ENCODE assay signal across 26 cellular contexts in genomic region chr12:10249690-10250455, GRCh38. TPM values are rescaled to one million over a fixed set of nuclear protein-coding genes. Genes with fewer than 3 reads are reported as not detected.
DNase-seq lines count a peak whose midpoint lies in the region; ATAC-seq, FAIRE-seq and TF ChIP-seq lines count a peak whose summit lies in the region.
"Had no signal": no experiment of that assay in that cellular context is flagged by ENCODE, and none has a peak within 500 bp of the region (broad histone marks: within the 10 kb centered on the region; RNA-seq: fewer than 3 reads in every experiment).

No MANE protein-coding gene starts in this region.

- no peaks in the 10 kb centered on the region for H3F3A ChIP-seq in OCI-LY1 (ENCODE audit: insufficient read depth, low read length)

- SMC1A ChIA-PET in GM12878 (lab: Charles Lee; ENCODE audit: uncharacterized antibody, unreplicated experiment) = interaction anchor here (0.7 kb wide), 1 partner anchor 13 kb away, joined by 4 read pairs; no protein-coding TSS in a partner anchor

- H3K4me3 ChIP-seq in OCI-LY1 (ENCODE audit: low read depth, low read length, poor library complexity, severe bottlenecking) (no peak overlapping the region), GM12878 (no peak overlapping the region)
- H3K4me3 ChIP-seq: uterus had no signal

- peak overlapping the region; percentile 99 for H3K27ac ChIP-seq in OCI-LY1 (ENCODE audit: low read depth, low read length, poor library complexity, severe bottlenecking)
- no peak overlapping the region for H3K27ac ChIP-seq in GM12878 (ENCODE audit: control insufficient read depth, insufficient read depth)
- H3K27ac ChIP-seq: uterus had no signal

- peak; percentile 22; the same call in 1 of the 2 replicates for TF ChIP-seq RAD21 in GM12878 (IDR thresholded peaks at IDR 0.05; ENCODE audit: insufficient read depth, low read depth, low read length)

- H3K4me1 Mint-ChIP-seq in activated T-cell treated with anti-CD3 and anti-CD28 coated beads, Interleukin-2, amount 50 U/mL, for 4 hours (ENCODE audit: low read depth) = peaks cover 7% of the 10 kb centered on the region
- peaks cover 28% of the 10 kb centered on the region for H3K4me1 Mint-ChIP-seq in stimulated activated effector memory CD8-positive, alpha-beta T cell treated with anti-CD3 and anti-CD28 coated beads, Interleukin-12 subunit alpha, Interleukin-12 subunit beta, amount 100 ng/mL, for 72 hours

- H3K4me3 Mint-ChIP-seq in activated T-cell treated with anti-CD3 and anti-CD28 coated beads, Interleukin-2, amount 50 U/mL, for 4 hours = no peak overlapping the region
- peak overlapping the region; percentile 58 for H3K4me3 Mint-ChIP-seq in stimulated activated effector memory CD8-positive, alpha-beta T cell treated with anti-CD3 and anti-CD28 coated beads, Interleukin-12 subunit alpha, Interleukin-12 subunit beta, amount 100 ng/mL, for 72 hours
- H3K4me3 Mint-ChIP-seq: activated CD4-positive, alpha-beta memory T cell treated with anti-CD3 and anti-CD28 coated beads, Interleukin-2, amount 10 ng/mL, durations not matched to agents 7 days and 5 days; IgD-negative memory B cell; naive B cell had no signal

- intact Hi-C loops in GM12878 (cut with micrococcal nuclease; ENCODE audit: unreplicated experiment) = no loop called here

- H3K27me3 ChIP-seq in OCI-LY1 (ENCODE audit: insufficient read depth, low read length) = no peaks in the 10 kb centered on the region
- no peaks in the 10 kb centered on the region for H3K27me3 ChIP-seq in GM12878 (replicated peaks in 1 of 2; ENCODE audit: control insufficient read depth in 2 of 2, insufficient read depth in 2 of 2, low read length in 1 of 2)
- H3K27me3 ChIP-seq: uterus had no signal

- H3K9me2 ChIP-seq in OCI-LY1 (ENCODE audit: low read depth, low read length) = no peaks in the 10 kb centered on the region

- DNase-seq in activated T-cell treated with anti-CD3 and anti-CD28 coated beads, Interleukin-2, amount 50 U/mL, for 4 hours = no peak
- DNase-seq in activated T-cell treated with anti-CD3 and anti-CD28 coated beads for 4 hours (no peak), GM12878 (ENCODE audit: low read depth, low spot score) (no peak), GF-D8 (lab: John Stamatoyannopoulos, UW) (no peak)
- DNase-seq in stimulated activated effector memory CD8-positive, alpha-beta T cell treated with anti-CD3 and anti-CD28 coated beads, Interleukin-12 subunit alpha, Interleukin-12 subunit beta, amount 100 ng/mL, for 72 hours (ENCODE audit: low spot score in 2 of 2) = peak in 1 of 2 donors; percentile 68
- no peak for DNase-seq in activated naive CD4-positive, alpha-beta T cell (lab: John Stamatoyannopoulos, UW)
- DNase-seq: activated CD4-positive, alpha-beta memory T cell treated with anti-CD3 and anti-CD28 coated beads, Interleukin-2, amount 10 ng/mL, durations not matched to agents 7 days and 5 days; amygdala; C1 segment of cervical spinal cord; cortex of kidney; left cardiac atrium; mesenchymal stem cell; naive B cell; NCI-H1436; NCI-H524; RPMI8226; stimulated activated CD4-positive, alpha-beta T cell treated with anti-CD3 and anti-CD28 coated beads, Interleukin-12 subunit alpha, Interleukin-12 subunit beta, amount 100 ng/mL, for 4 hours; uterus had no signal

- H3K9me3 Mint-ChIP-seq in activated T-cell treated with anti-CD3 and anti-CD28 coated beads, Interleukin-2, amount 50 U/mL, for 4 hours = no peaks in the 10 kb centered on the region
- H3K9me3 Mint-ChIP-seq in stimulated activated effector memory CD8-positive, alpha-beta T cell treated with anti-CD3 and anti-CD28 coated beads, Interleukin-12 subunit alpha, Interleukin-12 subunit beta, amount 100 ng/mL, for 72 hours = no peaks in the 10 kb centered on the region
- H3K9me3 Mint-ChIP-seq: activated CD4-positive, alpha-beta memory T cell treated with anti-CD3 and anti-CD28 coated beads, Interleukin-2, amount 10 ng/mL, durations not matched to agents 7 days and 5 days; IgD-negative memory B cell had no signal

- BruUV-seq in GM12878 (replicated peaks; lab: Mats Ljungman, UMichigan) = no TSS peak

- H2AFZ ChIP-seq in OCI-LY1 (ENCODE audit: low read length) (no peak overlapping the region), GM12878 (ENCODE audit: control insufficient read depth, low read depth, low read length) (no peak overlapping the region)

- H4K20me1 ChIP-seq in OCI-LY1 (ENCODE audit: insufficient read depth, low read length) = no peaks in the 10 kb centered on the region
- H4K20me1 ChIP-seq in GM12878 (ENCODE audit: control insufficient read depth, insufficient read depth) = no peaks in the 10 kb centered on the region

- peaks cover 8% of the 10 kb centered on the region for H3K27me3 Mint-ChIP-seq in activated T-cell treated with anti-CD3 and anti-CD28 coated beads, Interleukin-2, amount 50 U/mL, for 4 hours (ENCODE audit: low read depth)

- CTCF ChIA-PET in GM12878 (lab: Yijun Ruan, JAX) = interaction anchor here (0.6 to 1.5 kb wide), 2 partner anchors 12 to 14 kb away, joined by 3 read pairs; no protein-coding TSS in a partner anchor

- FAIRE-seq in GM12878 (lab: Jason Lieb, UNC) = no peak
- FAIRE-seq: endometrium, GM18507, H54 had no signal

- in situ Hi-C loops in GM12878 (cut with MboI) = no loop called here

- H3K36me3 Mint-ChIP-seq in activated T-cell treated with anti-CD3 and anti-CD28 coated beads, Interleukin-2, amount 50 U/mL, for 4 hours (ENCODE audit: insufficient read depth) = no peaks in the 10 kb centered on the region
- peaks cover 13% of the 10 kb centered on the region for H3K36me3 Mint-ChIP-seq in stimulated activated effector memory CD8-positive, alpha-beta T cell treated with anti-CD3 and anti-CD28 coated beads, Interleukin-12 subunit alpha, Interleukin-12 subunit beta, amount 100 ng/mL, for 72 hours
- H3K36me3 Mint-ChIP-seq: IgD-negative memory B cell, naive B cell had no signal

- RAD21 ChIA-PET in GM12878 (lab: Charles Lee; ENCODE audit: unreplicated experiment) = no interaction called here

- peaks cover 72% of the 10 kb centered on the region for H3K4me1 ChIP-seq in OCI-LY1 (ENCODE audit: insufficient read depth, low read length, severe bottlenecking)
- H3K4me1 ChIP-seq in GM12878 (ENCODE audit: control insufficient read depth, insufficient read depth, low read length) = peaks cover 3% of the 10 kb centered on the region
- H3K4me1 ChIP-seq: uterus had no signal

- POLR2A ChIA-PET in GM12878 (lab: Charles Lee) = no interaction called here

- peak; percentile 57 to 72 for ATAC-seq in activated T-cell treated with anti-CD3 and anti-CD28 coated beads, Interleukin-2, amount 50 U/mL, for 4 hours
- ATAC-seq in GM12878 (no peak; the same call in 2 of the 3 replicates), esophagus mucosa (no peak)
- peak; percentile 90 for ATAC-seq in stimulated activated effector memory CD8-positive, alpha-beta T cell treated with anti-CD3 and anti-CD28 coated beads, Interleukin-12 subunit alpha, Interleukin-12 subunit beta, amount 100 ng/mL, for 72 hours
- ATAC-seq: left cardiac atrium, SK-N-SH treated with all-trans-retinoic acid at 6 μM for 48 hours had no signal

- no peak for TF ChIP-seq EP300 in GM12878 (IDR thresholded peaks at IDR 0.05; ENCODE audit: borderline replicate concordance in 1 of 2, control insufficient read depth in 1 of 2, low read depth in 2 of 2, low read length in 2 of 2)

- TF ChIP-seq CTCF in OCI-LY1 (IDR thresholded peaks at IDR 0.05; ENCODE audit: low read length) (no peak), GM12878 (IDR thresholded peaks at IDR 0.05 in 2 of 3, conservative IDR thresholded peaks at IDR 0.05 in 1 of 3; ENCODE audit: control insufficient read depth in 2 of 3, extremely low read depth in 1 of 3, insufficient read depth in 1 of 3, low read depth in 3 of 3, low read length in 3 of 3) (no peak)

- H3K36me3 ChIP-seq in OCI-LY1 (ENCODE audit: insufficient read depth, low read length) (no peaks in the 10 kb centered on the region), GM12878 (ENCODE audit: control insufficient read depth in 2 of 2, insufficient read depth in 2 of 2, low read length in 1 of 2) (no peaks in the 10 kb centered on the region)
- H3K36me3 ChIP-seq: uterus had no signal

- H3K79me2 ChIP-seq in OCI-LY1 (ENCODE audit: insufficient read depth, low read length) = no peaks in the 10 kb centered on the region
- H3K79me2 ChIP-seq in GM12878 (ENCODE audit: control insufficient read depth, insufficient read depth, low read length) = no peaks in the 10 kb centered on the region

- 19% methylated on average over 8 of the region's 8 CpGs for WGBS in GM12878 (ENCODE audit: insufficient coverage, insufficient replicate concordance, low lambda C conversion rate, missing lambda C conversion rate)

- H3K9me3 ChIP-seq in OCI-LY1 (ENCODE audit: low read length) = 0 out of 2 replicates have a peak, but pooled peaks cover 4% of the 10 kb centered on the region
- H3K9me3 ChIP-seq in GM12878 (replicated peaks; ENCODE audit: control insufficient read depth, insufficient read depth, low read length) = no peaks in the 10 kb centered on the region; the same call in 2 of the 3 replicates
- H3K9me3 ChIP-seq: uterus had no signal

- no peak for TF ChIP-seq POLR2A in GM12878 (IDR thresholded peaks at IDR 0.05; ENCODE audit: low read depth, low read length)

- H3K4me2 ChIP-seq in OCI-LY1 (ENCODE audit: low read length) = peak overlapping the region; percentile 9; the same call in 1 of the 2 replicates
- H3K4me2 ChIP-seq in GM12878 (ENCODE audit: control insufficient read depth, insufficient read depth) = no peak overlapping the region

- H3K9ac ChIP-seq in OCI-LY1 (ENCODE audit: low read length) (no peak overlapping the region), GM12878 (ENCODE audit: control insufficient read depth, insufficient read depth, low read length) (no peak overlapping the region)

- peak overlapping the region; percentile 90 for H3K27ac Mint-ChIP-seq in stimulated activated effector memory CD8-positive, alpha-beta T cell treated with anti-CD3 and anti-CD28 coated beads, Interleukin-12 subunit alpha, Interleukin-12 subunit beta, amount 100 ng/mL, for 72 hours
- H3K27ac Mint-ChIP-seq: activated CD4-positive, alpha-beta memory T cell treated with anti-CD3 and anti-CD28 coated beads, Interleukin-2, amount 10 ng/mL, durations not matched to agents 7 days and 5 days; IgD-negative memory B cell; naive B cell had no signal

RNA-seq across cellular contexts. Expression of gene GABARAPL1, which starts 37.2 kb away (rescaled TPM):
- 10 to 100 TPM in 1 of 3 donors, 1 to 10 TPM in 2; 6.3 to 10.4 (median 9.3) TPM for total RNA-seq in activated T-cell treated with anti-CD3 and anti-CD28 coated beads, Interleukin-2, amount 50 U/mL, for 4 hours
- 4.4 and 6.0 TPM in 2 replicates for total RNA-seq in GM12878 (2013; cell fraction: nucleolus; rRNA removed)
- 2.1 and 3.2 TPM in 2 replicates for total RNA-seq in GM12878 (2014; rRNA removed)
- total RNA-seq in GM12878 (2014; rRNA removed; fragmentation: Illumina TruSeq; extraction: Trizol) = 2.0 and 2.4 TPM in 2 replicates
- total RNA-seq in GM12878 (2021) = 2.7 and 3.6 TPM in 2 replicates
- 7.2 TPM for polyA plus RNA-seq in GM12878 (2011; ENCODE audit: low read depth)
- 0.71 and 0.99 TPM in 2 replicates for polyA plus RNA-seq in GM12878 (2011; rRNA removed)
- polyA plus RNA-seq in GM12878 (2011; cell fraction: cytosol; rRNA removed) = 0.28 and 0.69 TPM in 2 replicates
- 0.86 and 0.99 TPM in 2 replicates for polyA plus RNA-seq in GM12878 (2011; cell fraction: nucleus; rRNA removed)
- 7.8 and 9.0 TPM in 2 replicates for polyA plus RNA-seq in GM12878 (2012)
- 3.1 and 11.1 TPM in 2 replicates for polyA plus RNA-seq in GM12878 (2014; fragmentation: Illumina TruSeq; extraction: Trizol)
- under 1 TPM; 0.55 to 0.71 TPM for polyA plus RNA-seq in GM12878 (2014; fragmentation: Nextera tagmentation; extraction: Ambion mirVana)
- 3.7 and 4.8 TPM in 2 replicates for polyA plus RNA-seq in GM12878 (2014; rRNA removed)
- under 1 TPM; 0.42 to 0.75 TPM for polyA plus RNA-seq in GM12878 (2016; fragmentation: Nextera tagmentation; extraction: Ambion mirVana)
- polyA minus RNA-seq in GM12878 (2011; rRNA and poly(A)+ RNA removed) = 0.29 and 0.67 TPM in 2 replicates
- polyA minus RNA-seq in GM12878 (2011; cell fraction: cytosol; rRNA and poly(A)+ RNA removed) = 3.2 and 4.9 TPM in 2 replicates
- polyA minus RNA-seq in GM12878 (2011; cell fraction: nucleus; rRNA and poly(A)+ RNA removed) = 0.57 and 0.85 TPM in 2 replicates
- total RNA-seq in esophagus mucosa = 8.1 TPM

RNA-seq across cellular contexts. Expression of gene KLRD1, which starts 57.8 kb away (rescaled TPM):
- 10 to 100 TPM in 1 of 3 donors, 1 to 10 TPM in 2; 6.9 to 17.7 (median 7.2) TPM for total RNA-seq in activated T-cell treated with anti-CD3 and anti-CD28 coated beads, Interleukin-2, amount 50 U/mL, for 4 hours
- total RNA-seq in GM12878 (2013; cell fraction: nucleolus; rRNA removed) = 0.20 and 0.48 TPM in 2 replicates
- under 0.01 TPM in 2 replicates for total RNA-seq in GM12878 (2014; rRNA removed)
- total RNA-seq in GM12878 (2014; rRNA removed; fragmentation: Illumina TruSeq; extraction: Trizol) = 0.05 TPM in 1 of 2 replicates, not detected in the other
- 0.21 TPM in 1 of 2 replicates, not detected in the other for total RNA-seq in GM12878 (2021)
- polyA plus RNA-seq in GM12878 (2011; ENCODE audit: low read depth) = 0.47 TPM
- polyA plus RNA-seq in GM12878 (2011; rRNA removed) = 0.39 and 0.50 TPM in 2 replicates
- 0.13 and 0.19 TPM in 2 replicates for polyA plus RNA-seq in GM12878 (2011; cell fraction: cytosol; rRNA removed)
- polyA plus RNA-seq in GM12878 (2011; cell fraction: nucleus; rRNA removed) = 0.09 and 0.10 TPM in 2 replicates
- 0.62 and 0.93 TPM in 2 replicates for polyA plus RNA-seq in GM12878 (2012)
- 0.03 and 0.63 TPM in 2 replicates for polyA plus RNA-seq in GM12878 (2014; fragmentation: Illumina TruSeq; extraction: Trizol)
- polyA plus RNA-seq in GM12878 (2014; fragmentation: Nextera tagmentation; extraction: Ambion mirVana) = under 1 TPM; 0.11 to 0.15 TPM
- polyA plus RNA-seq in GM12878 (2014; rRNA removed) = not detected in 2 replicates
- polyA plus RNA-seq in GM12878 (2016; fragmentation: Nextera tagmentation; extraction: Ambion mirVana) = under 1 TPM in 1 of 2 experiments, not detected in 1; 0.19 TPM
- 0.05 and 0.95 TPM in 2 replicates for polyA minus RNA-seq in GM12878 (2011; rRNA and poly(A)+ RNA removed)
- polyA minus RNA-seq in GM12878 (2011; cell fraction: cytosol; rRNA and poly(A)+ RNA removed) = not detected in 2 replicates
- 0.19 and 0.24 TPM in 2 replicates for polyA minus RNA-seq in GM12878 (2011; cell fraction: nucleus; rRNA and poly(A)+ RNA removed)
- not detected for total RNA-seq in esophagus mucosa
- total RNA-seq: MCF 10A had no signal

Comparison
In these comparisons a context has a peak if more than half of its experiments do, and no peak if none do; other contexts are left out.
1. ATAC-seq: peak in activated T-cell treated with anti-CD3 and anti-CD28 coated beads, Interleukin-2, amount 50 U/mL, for 4 hours (2 of 2) and stimulated activated effector memory CD8-positive, alpha-beta T cell treated with anti-CD3 and anti-CD28 coated beads, Interleukin-12 subunit alpha, Interleukin-12 subunit beta, amount 100 ng/mL, for 72 hours (single experiment); none in GM12878 (single experiment) and esophagus mucosa (single experiment).